Comparison of ENCODE assay signal across 20 cellular contexts in genomic region chr12:14482361-14482760, GRCh38.
A peak's percentile ranks its signal among the peaks of the same experiment; 100 is the strongest.
DNase-seq lines count a peak whose midpoint lies in the region; ATAC-seq lines count a peak whose summit lies in the region.
"Had no signal": no experiment of that assay in that cellular context is flagged by ENCODE, and none has a peak within 500 bp of the region (broad histone marks: within the 10 kb centered on the region; RNA-seq: fewer than 3 reads in every experiment).

No MANE protein-coding gene starts in this region.

- no peak overlapping the region for H3K4me3 Mint-ChIP-seq in activated naive CD8-positive, alpha-beta T cell
- H3K4me3 Mint-ChIP-seq in activated naive CD8-positive, alpha-beta T cell treated with anti-CD3 and anti-CD28 coated beads for 36 hours = no peak overlapping the region
- no peak overlapping the region for H3K4me3 Mint-ChIP-seq in activated CD8-positive, alpha-beta T cell treated with anti-CD3 and anti-CD28 coated beads, Interleukin-2, amount 10 ng/mL, durations not matched to agents 7 days and 5 days
- no peak overlapping the region for H3K4me3 Mint-ChIP-seq in memory B cell
- H3K4me3 Mint-ChIP-seq: CD8-positive, alpha-beta T cell; IgD-negative memory B cell had no signal

- H3K4me1 Mint-ChIP-seq in activated naive CD8-positive, alpha-beta T cell (ENCODE audit: low read depth) = peaks cover 7% of the 10 kb centered on the region
- H3K4me1 Mint-ChIP-seq in activated naive CD8-positive, alpha-beta T cell treated with anti-CD3 and anti-CD28 coated beads for 36 hours = peaks cover 4% of the 10 kb centered on the region
- H3K4me1 Mint-ChIP-seq in activated CD8-positive, alpha-beta T cell treated with anti-CD3 and anti-CD28 coated beads, Interleukin-2, amount 10 ng/mL, durations not matched to agents 7 days and 5 days (ENCODE audit: low read depth) = no peaks in the 10 kb centered on the region
- peaks cover 2% of the 10 kb centered on the region for H3K4me1 Mint-ChIP-seq in memory B cell

- CTCF ChIA-PET in activated CD8-positive, alpha-beta T cell treated with anti-CD3 and anti-CD28 coated beads, Interleukin-2, amount 10 ng/mL, durations not matched to agents 7 days and 5 days (lab: Charles Lee) = no interaction called here

- intact Hi-C loops in posterior vena cava (cut with DNase I) = no loop called here

- peaks cover 31% of the 10 kb centered on the region for H3K36me3 Mint-ChIP-seq in activated naive CD8-positive, alpha-beta T cell
- peaks cover 62% of the 10 kb centered on the region for H3K36me3 Mint-ChIP-seq in activated naive CD8-positive, alpha-beta T cell treated with anti-CD3 and anti-CD28 coated beads for 36 hours
- H3K36me3 Mint-ChIP-seq in activated CD8-positive, alpha-beta T cell treated with anti-CD3 and anti-CD28 coated beads, Interleukin-2, amount 10 ng/mL, durations not matched to agents 7 days and 5 days (ENCODE audit: low read depth) = peaks cover 84% of the 10 kb centered on the region
- H3K36me3 Mint-ChIP-seq in memory B cell = peaks cover 38% of the 10 kb centered on the region

- H3K9me3 Mint-ChIP-seq in activated naive CD8-positive, alpha-beta T cell (ENCODE audit: low read depth) = no peaks in the 10 kb centered on the region
- no peaks in the 10 kb centered on the region for H3K9me3 Mint-ChIP-seq in activated naive CD8-positive, alpha-beta T cell treated with anti-CD3 and anti-CD28 coated beads for 36 hours
- no peaks in the 10 kb centered on the region for H3K9me3 Mint-ChIP-seq in activated CD8-positive, alpha-beta T cell treated with anti-CD3 and anti-CD28 coated beads, Interleukin-2, amount 10 ng/mL, durations not matched to agents 7 days and 5 days (ENCODE audit: insufficient read depth)
- H3K9me3 Mint-ChIP-seq in memory B cell = no peaks in the 10 kb centered on the region
- H3K9me3 Mint-ChIP-seq: CD8-positive, alpha-beta T cell; IgD-negative memory B cell had no signal

- no peak for ATAC-seq in activated CD8-positive, alpha-beta T cell treated with anti-CD3 and anti-CD28 coated beads, Interleukin-2, amount 10 ng/mL, durations not matched to agents 7 days and 5 days
- ATAC-seq in memory B cell (ENCODE audit: low read depth) (no peak), GM18858 (IDR thresholded peaks at IDR 0.05; ENCODE audit: unreplicated experiment) (no peak)
- ATAC-seq: CD8-positive, alpha-beta T cell; GM12878; Panc1 had no signal

- peak overlapping the region; percentile 6 for H3K27ac Mint-ChIP-seq in activated naive CD8-positive, alpha-beta T cell
- H3K27ac Mint-ChIP-seq in activated naive CD8-positive, alpha-beta T cell treated with anti-CD3 and anti-CD28 coated beads for 36 hours = no peak overlapping the region
- peak overlapping the region; percentile 4 for H3K27ac Mint-ChIP-seq in activated CD8-positive, alpha-beta T cell treated with anti-CD3 and anti-CD28 coated beads, Interleukin-2, amount 10 ng/mL, durations not matched to agents 7 days and 5 days
- H3K27ac Mint-ChIP-seq in memory B cell = peak overlapping the region; percentile 71
- H3K27ac Mint-ChIP-seq: CD8-positive, alpha-beta T cell; IgD-negative memory B cell had no signal

- no peak for DNase-seq in activated naive CD8-positive, alpha-beta T cell treated with anti-CD3 and anti-CD28 coated beads for 36 hours
- no peak for DNase-seq in activated CD8-positive, alpha-beta T cell treated with anti-CD3 and anti-CD28 coated beads, Interleukin-2, amount 10 ng/mL, durations not matched to agents 7 days and 5 days
- DNase-seq in memory B cell (ENCODE audit: low spot score in 2 of 2) (no peak), mucosa of gallbladder (ENCODE audit: low spot score) (no peak), posterior vena cava (ENCODE audit: low spot score) (no peak)
- DNase-seq: Calu3; CD8-positive, alpha-beta T cell; GF-D8; Kasumi-1; MM.1S; NCI-H1092; NCI-H1436 treated with DMSO at 0.1 percent for 48 hours; NCI-H2029; NCI-H345; NCI-H524 treated with DMSO at 0.1 percent for 48 hours had no signal

- POLR2A ChIA-PET in activated CD8-positive, alpha-beta T cell treated with anti-CD3 and anti-CD28 coated beads, Interleukin-2, amount 10 ng/mL, durations not matched to agents 7 days and 5 days (lab: Charles Lee) = no interaction called here

- no peaks in the 10 kb centered on the region for H3K27me3 Mint-ChIP-seq in activated naive CD8-positive, alpha-beta T cell
- H3K27me3 Mint-ChIP-seq in activated naive CD8-positive, alpha-beta T cell treated with anti-CD3 and anti-CD28 coated beads for 36 hours = no peaks in the 10 kb centered on the region
- no peaks in the 10 kb centered on the region for H3K27me3 Mint-ChIP-seq in activated CD8-positive, alpha-beta T cell treated with anti-CD3 and anti-CD28 coated beads, Interleukin-2, amount 10 ng/mL, durations not matched to agents 7 days and 5 days (ENCODE audit: low read depth)
- no peaks in the 10 kb centered on the region for H3K27me3 Mint-ChIP-seq in memory B cell
- H3K27me3 Mint-ChIP-seq: IgD-negative memory B cell had no signal
